ENCODE assay signal across 9 cellular contexts in genomic region chr6:111711476-111711875, GRCh38.
A peak's percentile ranks its signal among the peaks of the same experiment; 100 is the strongest.
DNase-seq lines count a peak whose midpoint lies in the region; ATAC-seq, FAIRE-seq and TF ChIP-seq lines count a peak whose summit lies in the region.
"Had no signal": no experiment of that assay in that cellular context is flagged by ENCODE, and none has a peak within 500 bp of the region (broad histone marks: within the 10 kb centered on the region; RNA-seq: fewer than 3 reads in every experiment).

No MANE protein-coding gene starts in this region.

- H3K36me3 Mint-ChIP-seq in activated CD4-positive, alpha-beta T cell treated with anti-CD3 and anti-CD28 coated beads, Interleukin-2, amount 10 ng/mL, durations not matched to agents 7 days and 5 days (ENCODE audit: low read depth): peaks cover 62% of the 10 kb centered on the region
- peaks cover 90% of the 10 kb centered on the region for H3K36me3 Mint-ChIP-seq in activated CD8-positive, alpha-beta T cell treated with anti-CD3 and anti-CD28 coated beads for 36 hours (ENCODE audit: low read depth)

- no peak overlapping the region for H3K4me3 Mint-ChIP-seq in activated CD4-positive, alpha-beta T cell treated with anti-CD3 and anti-CD28 coated beads, Interleukin-2, amount 10 ng/mL, durations not matched to agents 7 days and 5 days
- H3K4me3 Mint-ChIP-seq in activated CD8-positive, alpha-beta T cell treated with anti-CD3 and anti-CD28 coated beads for 36 hours: no peak overlapping the region

- no peak for FAIRE-seq in GM12891 (lab: Jason Lieb, UNC)

- peaks cover 65% of the 10 kb centered on the region for H3K4me1 Mint-ChIP-seq in activated CD4-positive, alpha-beta T cell treated with anti-CD3 and anti-CD28 coated beads, Interleukin-2, amount 10 ng/mL, durations not matched to agents 7 days and 5 days
- H3K4me1 Mint-ChIP-seq in activated CD8-positive, alpha-beta T cell treated with anti-CD3 and anti-CD28 coated beads for 36 hours (ENCODE audit: low read depth): peaks cover 78% of the 10 kb centered on the region

- ATAC-seq in activated CD8-positive, alpha-beta T cell treated with anti-CD3 and anti-CD28 coated beads for 36 hours: no peak
- no peak for ATAC-seq in GM18867 (IDR thresholded peaks at IDR 0.05; ENCODE audit: unreplicated experiment)

- CTCF ChIA-PET in activated CD4-positive, alpha-beta T cell treated with anti-CD3 and anti-CD28 coated beads, Interleukin-2, amount 10 ng/mL, durations not matched to agents 7 days and 5 days (lab: Charles Lee): interaction anchor here (1.6 to 4.1 kb wide), 2 partner anchors 23 to 330 kb away, joined by 4 to 40 read pairs; no protein-coding TSS in a partner anchor
- CTCF ChIA-PET in activated CD8-positive, alpha-beta T cell treated with anti-CD3 and anti-CD28 coated beads for 36 hours (lab: Charles Lee): interaction anchor here (1.5 to 5.8 kb wide), 7 partner anchors 11 to 331 kb away, joined by 5 to 64 read pairs (median 15); no protein-coding TSS in a partner anchor

- intact Hi-C loops in activated CD8-positive, alpha-beta T cell treated with anti-CD3 and anti-CD28 coated beads for 36 hours (cut with micrococcal nuclease): loop anchor here (2.0 to 5.0 kb wide), 3 partner anchors 51 to 285 kb away; partner anchors contain the start of gene FYN
- intact Hi-C loops in testis (cut with DNase I; ENCODE audit: low total_unique reads): loop anchor here (5.0 to 10.0 kb wide), 2 partner anchors 286 to 333 kb away; no protein-coding TSS in a partner anchor

- POLR2A ChIA-PET in activated CD4-positive, alpha-beta T cell treated with anti-CD3 and anti-CD28 coated beads, Interleukin-2, amount 10 ng/mL, durations not matched to agents 7 days and 5 days (lab: Charles Lee): no interaction called here
- POLR2A ChIA-PET in activated CD8-positive, alpha-beta T cell treated with anti-CD3 and anti-CD28 coated beads for 36 hours (lab: Charles Lee): interaction anchor here (0.6 to 1.5 kb wide), 4 partner anchors 11 to 331 kb away, joined by 3 to 5 read pairs (median 4); no protein-coding TSS in a partner anchor

- no peaks in the 10 kb centered on the region for H3K9me3 Mint-ChIP-seq in activated CD4-positive, alpha-beta T cell treated with anti-CD3 and anti-CD28 coated beads, Interleukin-2, amount 10 ng/mL, durations not matched to agents 7 days and 5 days
- no peaks in the 10 kb centered on the region for H3K9me3 Mint-ChIP-seq in activated CD8-positive, alpha-beta T cell treated with anti-CD3 and anti-CD28 coated beads for 36 hours

- H3K27ac ChIP-seq in testis: peak overlapping the region in 1 of 2 donors; percentile 50
- H3K27ac ChIP-seq: BLaER1 treated with 17β-estradiol and CSF1 and Interleukin-3, amounts not matched to agents 10 nM and 100 nM had no signal

- H3K4me1 ChIP-seq in testis: peaks cover 12% of the 10 kb centered on the region

- no peak for TF ChIP-seq POLR2A in testis (IDR thresholded peaks at IDR 0.05)
- TF ChIP-seq POLR2A in GM12891 (IDR thresholded peaks at IDR 0.05; ENCODE audit: low read depth, low read length): no peak

- no peak overlapping the region for H3K4me3 ChIP-seq in testis
- H3K4me3 ChIP-seq: BLaER1 treated with 17β-estradiol and CSF1 and Interleukin-3, amounts not matched to agents 10 nM and 100 nM had no signal

- no peak for DNase-seq in activated CD4-positive, alpha-beta T cell treated with anti-CD3 and anti-CD28 coated beads, Interleukin-2, amount 10 ng/mL, durations not matched to agents 7 days and 5 days
- no peak for DNase-seq in activated CD4-positive, alpha-beta T cell treated with anti-CD3 and anti-CD28 coated beads, Interleukin-2, amount 50 U/mL, for 4 hours
- no peak for DNase-seq in activated CD8-positive, alpha-beta T cell treated with anti-CD3 and anti-CD28 coated beads for 36 hours
- peak; percentile 44 for DNase-seq in inferior parietal cortex (ENCODE audit: extremely low spot score)
- peak; percentile 84 for DNase-seq in testis
- no peak for DNase-seq in SKM-1 (lab: John Stamatoyannopoulos, UW; ENCODE audit: unreplicated experiment)
- DNase-seq in GM12891 (ENCODE audit: insufficient read length, low spot score): no peak

- WGBS in testis, 2 donors: 53 to 68% methylated on average over 7 of the region's 7 CpGs

- H3K36me3 ChIP-seq in testis (ENCODE audit: low read depth, missing control alignments): no peaks in the 10 kb centered on the region

- H3K27ac Mint-ChIP-seq in activated CD4-positive, alpha-beta T cell treated with anti-CD3 and anti-CD28 coated beads, Interleukin-2, amount 10 ng/mL, durations not matched to agents 7 days and 5 days: peak overlapping the region; percentile 82
- H3K27ac Mint-ChIP-seq in activated CD8-positive, alpha-beta T cell treated with anti-CD3 and anti-CD28 coated beads for 36 hours: peak overlapping the region; percentile 92

- no peaks in the 10 kb centered on the region for H3K27me3 Mint-ChIP-seq in activated CD4-positive, alpha-beta T cell treated with anti-CD3 and anti-CD28 coated beads, Interleukin-2, amount 10 ng/mL, durations not matched to agents 7 days and 5 days
- H3K27me3 Mint-ChIP-seq in activated CD8-positive, alpha-beta T cell treated with anti-CD3 and anti-CD28 coated beads for 36 hours: no peaks in the 10 kb centered on the region

- no peak for TF ChIP-seq CTCF in activated CD8-positive, alpha-beta T cell treated with anti-CD3 and anti-CD28 coated beads for 36 hours (IDR thresholded peaks at IDR 0.05)
- TF ChIP-seq CTCF in testis (IDR thresholded peaks at IDR 0.05): peak in 1 of 3 experiments; percentile 5

- no peaks in the 10 kb centered on the region for H3K9me3 ChIP-seq in testis
- H3K9me3 ChIP-seq: BLaER1 treated with 17β-estradiol and CSF1 and Interleukin-3, amounts not matched to agents 10 nM and 100 nM had no signal

- no peaks in the 10 kb centered on the region for H3K27me3 ChIP-seq in testis
- H3K27me3 ChIP-seq: BLaER1 treated with 17β-estradiol and CSF1 and Interleukin-3, amounts not matched to agents 10 nM and 100 nM had no signal

TF ChIP-seq in GM12891, 5 proteins besides CTCF, POLR2A, EP300 and RAD21:
- no peak for TF ChIP-seq PAX5 (IDR thresholded peaks at IDR 0.05; ENCODE audit: insufficient read depth, low read length, severe bottlenecking)
- TF ChIP-seq POU2F2 (IDR thresholded peaks at IDR 0.05; ENCODE audit: low read depth, low read length): no peak
- TF ChIP-seq TAF1 (IDR thresholded peaks at IDR 0.05; ENCODE audit: low read depth, low read length): no peak
- no peak for TF ChIP-seq SPI1 (IDR thresholded peaks at IDR 0.05; ENCODE audit: low read depth, low read length)
- TF ChIP-seq POLR2AphosphoS5 (IDR thresholded peaks at IDR 0.05; ENCODE audit: low read depth, low read length): no peak

Comparison
In these comparisons a context has a peak if more than half of its experiments do, and no peak if none do; other contexts are left out.
1. DNase-seq: peak in inferior parietal cortex (single experiment) and testis (single experiment); none in activated CD4-positive, alpha-beta T cell treated with anti-CD3 and anti-CD28 coated beads, Interleukin-2, amount 10 ng/mL, durations not matched to agents 7 days and 5 days (single experiment), activated CD4-positive, alpha-beta T cell treated with anti-CD3 and anti-CD28 coated beads, Interleukin-2, amount 50 U/mL, for 4 hours (0 of 2), activated CD8-positive, alpha-beta T cell treated with anti-CD3 and anti-CD28 coated beads for 36 hours (single experiment), SKM-1 (single experiment) and GM12891 (single experiment).